In genomic region chrX:103439161-103439560, GRCh38 we compare ENCODE assay signal across 28 cellular contexts.
"Had no signal": no experiment of that assay in that cellular context is flagged by ENCODE, and none has a peak within 500 bp of the region (broad histone marks: within the 10 kb centered on the region; RNA-seq: fewer than 3 reads in every experiment).

No MANE protein-coding gene starts in this region.

- DNase-seq: activated CD4-positive, alpha-beta T cell treated with anti-CD3 and anti-CD28 coated beads for 48 hours; activated CD4-positive, alpha-beta T cell treated with anti-CD3 and anti-CD28 coated beads, Interleukin-2, amount 50 U/mL, for 4 hours; activated CD8-positive, alpha-beta memory T cell treated with anti-CD3 and anti-CD28 coated beads, Interleukin-2, amount 50 U/mL, for 48 hours; activated CD8-positive, alpha-beta T cell treated with anti-CD3 and anti-CD28 coated beads, Interleukin-2, amount 10 ng/mL, durations not matched to agents 7 days and 5 days; activated naive CD4-positive, alpha-beta T cell treated with anti-CD3 and anti-CD28 coated beads, Interleukin-2, amount 50 U/mL, for 16 hours; activated naive CD8-positive, alpha-beta T cell treated with anti-CD3 and anti-CD28 coated beads, Interleukin-2, amount 10 ng/mL, durations not matched to agents 7 days and 5 days; activated T-cell treated with anti-CD3 and anti-CD28 coated beads, Interleukin-2, amount 50 U/mL, for 1 hour; adrenal gland; anterior cingulate cortex; cerebellar nuclear complex; NCI-H1092; NCI-H1417; NCI-H1694; NCI-H2029; NCI-H2107; NCI-H510A treated with DMSO at 0.1 percent for 48 hours; NCI-H69; NK-92 treated with Interleukin-12 subunit alpha and Interleukin-12 subunit beta, amount 100 ng/mL, for 24 hours; OCI-M1; RPMI8226; T-cell; T-helper 2 cell; T1000; WERI-Rb-1 had no signal

- H3K36me3 Mint-ChIP-seq: activated naive CD8-positive, alpha-beta T cell treated with anti-CD3 and anti-CD28 coated beads, Interleukin-2, amount 10 ng/mL, durations not matched to agents 7 days and 5 days; T-cell had no signal

- H3K36me3 ChIP-seq: adrenal gland, WERI-Rb-1 had no signal

- H3K4me3 ChIP-seq: adrenal gland, SK-N-MC had no signal

- H3K9me3 Mint-ChIP-seq: activated naive CD8-positive, alpha-beta T cell treated with anti-CD3 and anti-CD28 coated beads, Interleukin-2, amount 10 ng/mL, durations not matched to agents 7 days and 5 days; T-cell had no signal

- H3K9me3 ChIP-seq: adrenal gland had no signal

- ATAC-seq: activated CD4-positive, CD25-positive, alpha-beta regulatory T cell treated with anti-CD3 and anti-CD28 coated beads, Interleukin-2, amount 50 U/mL, for 24 hours; activated CD8-positive, alpha-beta T cell treated with anti-CD3 and anti-CD28 coated beads, Interleukin-2, amount 10 ng/mL, durations not matched to agents 7 days and 5 days; Panc1; Right ventricle myocardium inferior; T-cell had no signal

- H3K27ac ChIP-seq: adrenal gland, SK-N-MC, WERI-Rb-1 had no signal

- H3K27ac Mint-ChIP-seq: activated CD8-positive, alpha-beta T cell treated with anti-CD3 and anti-CD28 coated beads, Interleukin-2, amount 10 ng/mL, durations not matched to agents 7 days and 5 days; activated naive CD8-positive, alpha-beta T cell treated with anti-CD3 and anti-CD28 coated beads, Interleukin-2, amount 10 ng/mL, durations not matched to agents 7 days and 5 days; T-cell had no signal

- H3K4me3 Mint-ChIP-seq: activated CD8-positive, alpha-beta T cell treated with anti-CD3 and anti-CD28 coated beads, Interleukin-2, amount 10 ng/mL, durations not matched to agents 7 days and 5 days; activated naive CD8-positive, alpha-beta T cell treated with anti-CD3 and anti-CD28 coated beads, Interleukin-2, amount 10 ng/mL, durations not matched to agents 7 days and 5 days; T-cell had no signal

- H3K27me3 Mint-ChIP-seq: activated naive CD8-positive, alpha-beta T cell treated with anti-CD3 and anti-CD28 coated beads, Interleukin-2, amount 10 ng/mL, durations not matched to agents 7 days and 5 days; T-cell had no signal

- H3K4me1 Mint-ChIP-seq: activated naive CD8-positive, alpha-beta T cell treated with anti-CD3 and anti-CD28 coated beads, Interleukin-2, amount 10 ng/mL, durations not matched to agents 7 days and 5 days; T-cell had no signal

- H3K4me1 ChIP-seq: adrenal gland had no signal
